Comparison of ENCODE assay signal across 1 cellular context in the genomic region with DNA sequence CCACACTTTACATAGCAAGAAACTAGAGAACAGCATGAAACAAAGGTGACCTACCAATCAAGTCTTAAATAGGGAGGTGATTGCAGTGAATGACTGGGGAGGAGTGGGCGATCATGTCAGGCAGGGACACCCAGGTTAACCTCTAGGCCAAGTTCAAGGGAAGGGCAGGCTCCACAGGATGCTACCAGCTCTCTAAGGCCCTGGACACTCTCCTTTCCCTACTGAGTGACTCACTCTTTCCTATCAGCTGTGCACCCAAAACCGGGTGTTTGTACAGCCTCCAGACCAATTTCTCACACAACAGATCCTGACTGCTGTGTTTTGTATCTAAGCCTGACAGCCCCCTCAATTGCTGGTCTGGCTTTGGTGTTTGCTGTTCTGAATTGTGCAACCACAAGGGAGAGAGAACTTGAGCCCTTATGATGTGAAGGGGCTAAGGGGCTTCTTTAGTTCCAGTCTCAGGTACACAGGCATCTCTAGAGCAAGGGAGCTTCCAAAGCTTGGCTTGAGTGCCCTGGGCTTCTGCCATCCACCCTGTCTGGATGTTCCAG.
TF ChIP-seq lines count a peak whose summit lies in the region.

No MANE protein-coding gene starts in this region.

TF ChIP-seq in SK-N-SH, 30 proteins besides CTCF, POLR2A, EP300 and RAD21 (continued from another document):
- TF ChIP-seq, protein P1, sequence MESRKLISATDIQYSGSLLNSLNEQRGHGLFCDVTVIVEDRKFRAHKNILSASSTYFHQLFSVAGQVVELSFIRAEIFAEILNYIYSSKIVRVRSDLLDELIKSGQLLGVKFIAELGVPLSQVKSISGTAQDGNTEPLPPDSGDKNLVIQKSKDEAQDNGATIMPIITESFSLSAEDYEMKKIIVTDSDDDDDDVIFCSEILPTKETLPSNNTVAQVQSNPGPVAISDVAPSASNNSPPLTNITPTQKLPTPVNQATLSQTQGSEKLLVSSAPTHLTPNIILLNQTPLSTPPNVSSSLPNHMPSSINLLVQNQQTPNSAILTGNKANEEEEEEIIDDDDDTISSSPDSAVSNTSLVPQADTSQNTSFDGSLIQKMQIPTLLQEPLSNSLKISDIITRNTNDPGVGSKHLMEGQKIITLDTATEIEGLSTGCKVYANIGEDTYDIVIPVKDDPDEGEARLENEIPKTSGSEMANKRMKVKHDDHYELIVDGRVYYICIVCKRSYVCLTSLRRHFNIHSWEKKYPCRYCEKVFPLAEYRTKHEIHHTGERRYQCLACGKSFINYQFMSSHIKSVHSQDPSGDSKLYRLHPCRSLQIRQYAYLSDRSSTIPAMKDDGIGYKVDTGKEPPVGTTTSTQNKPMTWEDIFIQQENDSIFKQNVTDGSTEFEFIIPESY (IDR thresholded peaks at IDR 0.05; ENCODE audit: borderline replicate concordance, low read depth) = no peak
- TF ChIP-seq YY1 (IDR thresholded peaks at IDR 0.05; ENCODE audit: low read depth) (no peak), TCF12 (IDR thresholded peaks at IDR 0.05) (peak; percentile 32; the same call in 1 of the 2 replicates), FOXM1 (IDR thresholded peaks at IDR 0.05; ENCODE audit: low read depth) (no peak), FOSL2 (IDR thresholded peaks at IDR 0.05; ENCODE audit: borderline replicate concordance, low read depth) (peak; percentile 58; the same call in 1 of the 2 replicates)
- TF ChIP-seq, protein P2, sequence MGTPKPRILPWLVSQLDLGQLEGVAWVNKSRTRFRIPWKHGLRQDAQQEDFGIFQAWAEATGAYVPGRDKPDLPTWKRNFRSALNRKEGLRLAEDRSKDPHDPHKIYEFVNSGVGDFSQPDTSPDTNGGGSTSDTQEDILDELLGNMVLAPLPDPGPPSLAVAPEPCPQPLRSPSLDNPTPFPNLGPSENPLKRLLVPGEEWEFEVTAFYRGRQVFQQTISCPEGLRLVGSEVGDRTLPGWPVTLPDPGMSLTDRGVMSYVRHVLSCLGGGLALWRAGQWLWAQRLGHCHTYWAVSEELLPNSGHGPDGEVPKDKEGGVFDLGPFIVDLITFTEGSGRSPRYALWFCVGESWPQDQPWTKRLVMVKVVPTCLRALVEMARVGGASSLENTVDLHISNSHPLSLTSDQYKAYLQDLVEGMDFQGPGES (IDR thresholded peaks at IDR 0.05; ENCODE audit: low read depth, low read length) = no peak
- TF ChIP-seq, protein P3, sequence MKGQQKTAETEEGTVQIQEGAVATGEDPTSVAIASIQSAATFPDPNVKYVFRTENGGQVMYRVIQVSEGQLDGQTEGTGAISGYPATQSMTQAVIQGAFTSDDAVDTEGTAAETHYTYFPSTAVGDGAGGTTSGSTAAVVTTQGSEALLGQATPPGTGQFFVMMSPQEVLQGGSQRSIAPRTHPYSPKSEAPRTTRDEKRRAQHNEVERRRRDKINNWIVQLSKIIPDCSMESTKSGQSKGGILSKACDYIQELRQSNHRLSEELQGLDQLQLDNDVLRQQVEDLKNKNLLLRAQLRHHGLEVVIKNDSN (IDR thresholded peaks at IDR 0.05; ENCODE audit: borderline replicate concordance, low read depth) = no peak
TF ChIP-seq in SK-N-SH: peak in this region for 5.
